In the genomic region with DNA sequence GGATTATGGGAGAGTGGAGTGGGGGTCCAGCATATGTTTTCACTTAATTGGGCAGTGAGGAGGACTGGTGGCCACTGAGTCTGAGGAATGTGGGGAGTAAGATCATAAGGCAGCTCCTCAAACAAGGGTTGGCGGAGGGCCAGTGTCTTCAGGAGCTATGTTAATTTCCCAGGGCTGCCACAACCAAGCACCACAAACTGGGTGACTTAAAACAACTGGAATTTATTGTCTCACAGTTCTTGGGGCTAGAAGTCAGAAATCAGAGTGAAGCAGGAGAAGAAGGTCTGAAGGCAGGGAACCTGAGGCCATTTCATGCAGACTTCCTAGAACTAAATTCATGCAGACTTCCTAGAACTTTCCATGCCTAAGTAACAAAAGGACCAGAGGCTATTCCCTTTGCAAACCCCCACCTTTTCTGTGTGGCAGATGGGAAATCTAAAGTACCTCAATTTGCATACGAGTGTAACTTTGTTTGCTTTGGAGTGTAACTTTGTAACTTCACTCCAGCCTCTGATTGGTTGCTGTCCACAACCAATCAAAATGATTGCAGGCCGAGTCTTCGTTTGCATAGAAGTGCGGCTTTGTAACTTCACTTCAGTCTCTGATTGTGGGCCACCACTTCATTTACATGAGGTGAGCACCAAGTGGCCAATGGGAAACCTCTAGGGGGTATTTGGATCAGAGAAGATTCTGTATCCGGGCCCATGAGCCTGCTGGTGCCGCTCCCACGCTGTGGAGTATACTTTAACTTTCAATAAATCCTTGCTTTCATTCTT, we compare ENCODE assay signal across 10 cellular contexts.
DNase-seq lines count a peak whose midpoint lies in the region; ATAC-seq and TF ChIP-seq lines count a peak whose summit lies in the region.
"Had no signal": no experiment of that assay in that cellular context is flagged by ENCODE, and none has a peak within 500 bp of the region (broad histone marks: within the 10 kb centered on the region; RNA-seq: fewer than 3 reads in every experiment).

No MANE protein-coding gene starts in this region.

- peak overlapping the region; percentile 12; the same call in 1 of the 2 replicates for H3K9ac ChIP-seq in iPS-20b (ENCODE audit: low read depth, low read length)
- H3K9ac ChIP-seq: BLaER1 treated with 17β-estradiol and CSF1 and Interleukin-3, amounts not matched to agents 10 nM and 100 nM had no signal

- no peaks in the 10 kb centered on the region for H3K36me3 ChIP-seq in iPS-20b (ENCODE audit: insufficient read depth, low read depth, low read length)
- H3K36me3 ChIP-seq: BLaER1 treated with 17β-estradiol and CSF1 and Interleukin-3, amounts not matched to agents 10 nM and 100 nM had no signal

- no peak overlapping the region for H3K4me3 ChIP-seq in AG04449 (ENCODE audit: low read depth, low read length)
- H3K4me3 ChIP-seq in iPS-20b (ENCODE audit: low read length): peak overlapping the region; percentile 15; the same call in 1 of the 2 replicates
- H3K4me3 ChIP-seq: BLaER1 treated with 17β-estradiol and CSF1 and Interleukin-3, amounts not matched to agents 10 nM and 100 nM had no signal

- DNase-seq in AG04449 (ENCODE audit: low read depth, low spot score): peak; percentile 81
- peak; percentile 62 for DNase-seq in HS-5 (ENCODE audit: low read depth)
- peak; percentile 86 for DNase-seq in amniotic epithelial cell (ENCODE audit: low read depth)
- DNase-seq in SIG-M5 (lab: John Stamatoyannopoulos, UW): no peak
- no peak for DNase-seq in GM10266 (ENCODE audit: extremely low spot score)
- DNase-seq: nucleus accumbens had no signal

- TF ChIP-seq CTCF in AG04449 (IDR thresholded peaks at IDR 0.05; ENCODE audit: insufficient read depth, low read length, missing control alignments) (no peak), GM10266 (IDR thresholded peaks at IDR 0.05; ENCODE audit: control insufficient read depth, insufficient read depth, low read depth, missing control alignments) (no peak)

- H3K9me3 ChIP-seq in iPS-20b (ENCODE audit: insufficient read depth, low read depth, low read length): no peaks in the 10 kb centered on the region
- H3K9me3 ChIP-seq: BLaER1 treated with 17β-estradiol and CSF1 and Interleukin-3, amounts not matched to agents 10 nM and 100 nM had no signal

- CTCF ChIA-PET in AG04449 (lab: Yijun Ruan, JAX): interaction anchor here (1.1 to 2.4 kb wide), 4 partner anchors 14 to 879 kb away, joined by 3 to 12 read pairs (median 6); no protein-coding TSS in a partner anchor

- POLR2A ChIA-PET in AG04449 (lab: Yijun Ruan, JAX): interaction anchor here (0.6 to 1.9 kb wide), 5 partner anchors 9 to 119 kb away, joined by 3 to 11 read pairs (median 3); a partner anchor contains a TSS

- H3K4me1 ChIP-seq in iPS-20b (ENCODE audit: insufficient read depth, low read length): peaks cover 13% of the 10 kb centered on the region; the same call in 1 of the 2 replicates

- ATAC-seq in GM21381 (IDR thresholded peaks at IDR 0.05; ENCODE audit: unreplicated experiment) (no peak), GM19351 (IDR thresholded peaks at IDR 0.05; ENCODE audit: unreplicated experiment) (no peak)

- peak overlapping the region; percentile 14 for H3K27ac ChIP-seq in iPS-20b (ENCODE audit: low read length)
- H3K27ac ChIP-seq: BLaER1 treated with 17β-estradiol and CSF1 and Interleukin-3, amounts not matched to agents 10 nM and 100 nM had no signal

- no peaks in the 10 kb centered on the region for H3K27me3 ChIP-seq in iPS-20b (ENCODE audit: insufficient read depth, low read length)
- H3K27me3 ChIP-seq: BLaER1 treated with 17β-estradiol and CSF1 and Interleukin-3, amounts not matched to agents 10 nM and 100 nM had no signal

Comparison
In these comparisons a context has a peak if more than half of its experiments do, and no peak if none do; other contexts are left out.
1. DNase-seq: peak in AG04449 (single experiment), HS-5 (single experiment) and amniotic epithelial cell (single experiment); none in SIG-M5 (single experiment) and GM10266 (single experiment).